In genomic region chr1:143831479-143832378, GRCh38 we compare ENCODE assay signal across 8 cellular contexts.
DNase-seq lines count a peak whose midpoint lies in the region; ATAC-seq and TF ChIP-seq lines count a peak whose summit lies in the region.
"Not testable (repeated sequence)": the region's sequence is repeated elsewhere in the genome, so short reads cannot be mapped to it uniquely, and the experiment has no call there.

No MANE protein-coding gene starts in this region.

- H3K4me1 Mint-ChIP-seq in CD4-positive, alpha-beta T cell (ENCODE audit: low read depth); T-helper 17 cell; activated CD8-positive, alpha-beta T cell treated with anti-CD3 and anti-CD28 coated beads for 36 hours (ENCODE audit: low read depth); endodermal cell: not testable (repeated sequence)

- peak; percentile 44 for ATAC-seq in CD4-positive, alpha-beta T cell (ENCODE audit: poor library complexity)
- ATAC-seq in T-helper 17 cell (peak; percentile 33), upper lobe of right lung (peak; percentile 10)
- ATAC-seq in activated CD8-positive, alpha-beta T cell treated with anti-CD3 and anti-CD28 coated beads for 36 hours = peak; percentile 73
- peak; percentile 85 to 98 for ATAC-seq in activated naive CD4-positive, alpha-beta T cell treated with anti-CD3 and anti-CD28 coated beads, Interleukin-2, amount 50 U/mL, for 72 hours

- CTCF ChIA-PET in CD4-positive, alpha-beta T cell (lab: Charles Lee); activated CD8-positive, alpha-beta T cell treated with anti-CD3 and anti-CD28 coated beads for 36 hours (lab: Charles Lee): not testable (repeated sequence)

- not testable (repeated sequence) for H3K9me3 ChIP-seq in CD4-positive, alpha-beta T cell (ENCODE audit: control insufficient read depth, low read length); HUES48 (ENCODE audit: control insufficient read depth, insufficient read depth, low read length); T-helper 17 cell (ENCODE audit: control insufficient read depth, low read length, poor library complexity, severe bottlenecking); endodermal cell (ENCODE audit: control insufficient read depth, low read length); neutrophil; upper lobe of right lung

- H3K9me3 Mint-ChIP-seq in CD4-positive, alpha-beta T cell; activated CD8-positive, alpha-beta T cell treated with anti-CD3 and anti-CD28 coated beads for 36 hours; activated naive CD4-positive, alpha-beta T cell treated with anti-CD3 and anti-CD28 coated beads, Interleukin-2, amount 50 U/mL, for 72 hours; endodermal cell: not testable (repeated sequence)

- H3K27ac ChIP-seq in CD4-positive, alpha-beta T cell (ENCODE audit: low read depth, low read length); HUES48 (ENCODE audit: low read depth, low read length); endodermal cell (ENCODE audit: low read depth, low read length); neutrophil; upper lobe of right lung: not testable (repeated sequence)

- H3K27me3 Mint-ChIP-seq in CD4-positive, alpha-beta T cell; T-helper 17 cell; activated CD8-positive, alpha-beta T cell treated with anti-CD3 and anti-CD28 coated beads for 36 hours; endodermal cell (ENCODE audit: insufficient read depth): not testable (repeated sequence)

- not testable (repeated sequence) for H3K4me3 Mint-ChIP-seq in CD4-positive, alpha-beta T cell; T-helper 17 cell; activated CD8-positive, alpha-beta T cell treated with anti-CD3 and anti-CD28 coated beads for 36 hours
- H3K4me3 Mint-ChIP-seq in endodermal cell = peak overlapping the region; percentile 43

- H3K4me1 ChIP-seq in HUES48 (ENCODE audit: control insufficient read depth, insufficient read depth, low read length); endodermal cell (ENCODE audit: control insufficient read depth, insufficient read depth, low read length); neutrophil (ENCODE audit: control insufficient read depth in 1 of 2, insufficient read depth in 1 of 2, low read depth in 1 of 2, low read length in 1 of 2); upper lobe of right lung: not testable (repeated sequence)

- not testable (repeated sequence) for TF ChIP-seq CTCF in CD4-positive, alpha-beta T cell (IDR thresholded peaks at IDR 0.05); activated CD8-positive, alpha-beta T cell treated with anti-CD3 and anti-CD28 coated beads for 36 hours (IDR thresholded peaks at IDR 0.05); endodermal cell (conservative IDR thresholded peaks at IDR 0.05); neutrophil (IDR thresholded peaks at IDR 0.05); upper lobe of right lung (IDR thresholded peaks at IDR 0.05)

- POLR2A ChIA-PET in CD4-positive, alpha-beta T cell (lab: Charles Lee); activated CD8-positive, alpha-beta T cell treated with anti-CD3 and anti-CD28 coated beads for 36 hours (lab: Charles Lee): not testable (repeated sequence)

- not testable (repeated sequence) for H3K36me3 ChIP-seq in HUES48 (ENCODE audit: control insufficient read depth, insufficient read depth, low read length); endodermal cell (ENCODE audit: control insufficient read depth, insufficient read depth, low read length); neutrophil; upper lobe of right lung

- H3K36me3 Mint-ChIP-seq in CD4-positive, alpha-beta T cell (ENCODE audit: low read depth); T-helper 17 cell (ENCODE audit: low read depth); activated CD8-positive, alpha-beta T cell treated with anti-CD3 and anti-CD28 coated beads for 36 hours (ENCODE audit: low read depth); activated naive CD4-positive, alpha-beta T cell treated with anti-CD3 and anti-CD28 coated beads, Interleukin-2, amount 50 U/mL, for 72 hours; endodermal cell (ENCODE audit: low read depth): not testable (repeated sequence)

- H3K27me3 ChIP-seq in CD4-positive, alpha-beta T cell (ENCODE audit: control insufficient read depth, insufficient read depth, low read length); HUES48 (ENCODE audit: control insufficient read depth, insufficient read depth, low read length); endodermal cell (ENCODE audit: control insufficient read depth, insufficient read depth, low read length, poor library complexity, severe bottlenecking); neutrophil; upper lobe of right lung: not testable (repeated sequence)

- intact Hi-C loops in CD4-positive, alpha-beta T cell (cut with DNase I, micrococcal nuclease); activated CD8-positive, alpha-beta T cell treated with anti-CD3 and anti-CD28 coated beads for 36 hours (cut with micrococcal nuclease); upper lobe of right lung (cut with DNase I): not testable (repeated sequence)

- not testable (repeated sequence) for H3K27ac Mint-ChIP-seq in CD4-positive, alpha-beta T cell; T-helper 17 cell; activated CD8-positive, alpha-beta T cell treated with anti-CD3 and anti-CD28 coated beads for 36 hours; activated naive CD4-positive, alpha-beta T cell treated with anti-CD3 and anti-CD28 coated beads, Interleukin-2, amount 50 U/mL, for 72 hours; endodermal cell

- DNase-seq in CD4-positive, alpha-beta T cell; T-helper 17 cell; activated CD8-positive, alpha-beta T cell treated with anti-CD3 and anti-CD28 coated beads for 36 hours; activated naive CD4-positive, alpha-beta T cell treated with anti-CD3 and anti-CD28 coated beads, Interleukin-2, amount 50 U/mL, for 72 hours (ENCODE audit: low spot score in 2 of 2); endodermal cell; upper lobe of right lung: not testable (repeated sequence)

- H3K9ac ChIP-seq in HUES48 (ENCODE audit: low read depth, low read length); endodermal cell (ENCODE audit: extremely low read depth, low read length, poor library complexity, severe bottlenecking): not testable (repeated sequence)

- H3K4me3 ChIP-seq in HUES48 (ENCODE audit: low read depth, low read length) (peak overlapping the region; percentile 50), neutrophil (ENCODE audit: low read depth in 1 of 2, low read length in 1 of 2) (peak overlapping the region; percentile 18 to 35)
- H3K4me3 ChIP-seq in endodermal cell (ENCODE audit: low read length); upper lobe of right lung: not testable (repeated sequence)

- 80 to 94% methylated on average over 1 to 27 of the region's 34 CpGs for WGBS in endodermal cell (ENCODE audit: insufficient coverage in 1 of 2, insufficient read length in 1 of 2), 2 experiments

Comparison
In these comparisons a context has a peak if more than half of its experiments do, and no peak if none do; other contexts are left out.
1. ATAC-seq: peak in every context shown above with its lines; median percentile 92 in activated naive CD4-positive, alpha-beta T cell treated with anti-CD3 and anti-CD28 coated beads, Interleukin-2, amount 50 U/mL, for 72 hours; 73 in activated CD8-positive, alpha-beta T cell treated with anti-CD3 and anti-CD28 coated beads for 36 hours; 44 in CD4-positive, alpha-beta T cell; 33 in T-helper 17 cell; 10 in upper lobe of right lung.